Comparison of ENCODE assay signal across 8 cellular contexts in genomic region chr3:177596822-177597271, GRCh38.
DNase-seq lines count a peak whose midpoint lies in the region; ATAC-seq and TF ChIP-seq lines count a peak whose summit lies in the region.

No MANE protein-coding gene starts in this region.

- no peak overlapping the region for H3K4me3 Mint-ChIP-seq in stimulated activated memory B cell treated with anti-CD40 and anti-IgM and Interleukin-4, amounts not matched to agents 10 μg/mL and 1 μg/mL and 100 μg/mL, for 72 hours

- no peak overlapping the region for H3K9ac ChIP-seq in SK-N-MC (ENCODE audit: insufficient read length)

- no peaks in the 10 kb centered on the region for H3K36me3 ChIP-seq in SK-N-MC (ENCODE audit: insufficient read depth, low read length)
- H3K36me3 ChIP-seq in left ventricle myocardium inferior = no peaks in the 10 kb centered on the region

- peaks cover 48% of the 10 kb centered on the region for H3K4me1 Mint-ChIP-seq in stimulated activated memory B cell treated with anti-CD40 and anti-IgM and Interleukin-4, amounts not matched to agents 10 μg/mL and 1 μg/mL and 100 μg/mL, for 72 hours

- H3K27me3 ChIP-seq in left ventricle myocardium inferior (ENCODE audit: low read depth) = no peaks in the 10 kb centered on the region

- H3K36me3 Mint-ChIP-seq in stimulated activated memory B cell treated with anti-CD40 and anti-IgM and Interleukin-4, amounts not matched to agents 10 μg/mL and 1 μg/mL and 100 μg/mL, for 72 hours = no peaks in the 10 kb centered on the region

- intact Hi-C loops in left ventricle myocardium inferior (cut with micrococcal nuclease) = no loop called here

- ATAC-seq in stimulated activated memory B cell treated with anti-CD40 and anti-IgM and Interleukin-4, amounts not matched to agents 10 μg/mL and 1 μg/mL and 100 μg/mL, for 72 hours = no peak
- ATAC-seq in GM18858 (IDR thresholded peaks at IDR 0.05; ENCODE audit: unreplicated experiment) (no peak), HG03175 (IDR thresholded peaks at IDR 0.05; ENCODE audit: unreplicated experiment) (no peak)

- H3K27ac ChIP-seq in SK-N-MC (peak overlapping the region; percentile 95), left ventricle myocardium inferior (replicated peaks) (peak overlapping the region; percentile 76)

- H3K9me3 ChIP-seq in SK-N-MC (ENCODE audit: low read depth, low read length) = no peaks in the 10 kb centered on the region
- H3K9me3 ChIP-seq in left ventricle myocardium inferior (replicated peaks) = no peaks in the 10 kb centered on the region

- no peaks in the 10 kb centered on the region for H3K9me3 Mint-ChIP-seq in stimulated activated memory B cell treated with anti-CD40 and anti-IgM and Interleukin-4, amounts not matched to agents 10 μg/mL and 1 μg/mL and 100 μg/mL, for 72 hours

- peak overlapping the region; percentile 67 for H3K4me3 ChIP-seq in SK-N-MC
- no peak overlapping the region for H3K4me3 ChIP-seq in left ventricle myocardium inferior

- no peaks in the 10 kb centered on the region for H3K27me3 Mint-ChIP-seq in stimulated activated memory B cell treated with anti-CD40 and anti-IgM and Interleukin-4, amounts not matched to agents 10 μg/mL and 1 μg/mL and 100 μg/mL, for 72 hours

- DNase-seq in NCI-H1105 (lab: John Stamatoyannopoulos, UW) = peak; percentile 58
- DNase-seq in NCI-H1105 treated with DMSO at 0.1 percent for 48 hours (lab: John Stamatoyannopoulos, UW) = no peak
- DNase-seq in SK-N-MC (ENCODE audit: low read depth, low spot score) = no peak
- no peak for DNase-seq in left ventricle myocardium inferior
- DNase-seq in COLO829 (ENCODE audit: low spot score) = no peak

- H3K4me1 ChIP-seq in left ventricle myocardium inferior = peaks cover 34% of the 10 kb centered on the region

- H3K27ac Mint-ChIP-seq in stimulated activated memory B cell treated with anti-CD40 and anti-IgM and Interleukin-4, amounts not matched to agents 10 μg/mL and 1 μg/mL and 100 μg/mL, for 72 hours = peak overlapping the region; percentile 71

- TF ChIP-seq CTCF in left ventricle myocardium inferior (IDR thresholded peaks at IDR 0.05; ENCODE audit: borderline replicate concordance) = no peak
